Comparison of ENCODE assay signal across 8 cellular contexts in genomic region chr3:30768703-30769550, GRCh38.
DNase-seq lines count a peak whose midpoint lies in the region; ATAC-seq and TF ChIP-seq lines count a peak whose summit lies in the region.

No MANE protein-coding gene starts in this region.

- peak; percentile 69 for ATAC-seq in HG02885 (IDR thresholded peaks at IDR 0.05; ENCODE audit: poor library complexity, unreplicated experiment)
- no peak for ATAC-seq in GM21825 (IDR thresholded peaks at IDR 0.05; ENCODE audit: unreplicated experiment)

- H3K9ac ChIP-seq in NT2/D1 (ENCODE audit: insufficient read length, low read depth) (no peak overlapping the region), fibroblast of lung (ENCODE audit: insufficient read depth, low read length) (no peak overlapping the region)

- no peaks in the 10 kb centered on the region for H3K36me3 Mint-ChIP-seq in neural crest cell (ENCODE audit: low read depth)

- H3K4me1 ChIP-seq in NT2/D1 (ENCODE audit: insufficient read depth, insufficient read length), result no peaks in the 10 kb centered on the region
- peaks cover 9% of the 10 kb centered on the region for H3K4me1 ChIP-seq in fibroblast of lung (ENCODE audit: control insufficient read depth, extremely low read depth, insufficient read depth, low read length)
- no peaks in the 10 kb centered on the region for H3K4me1 ChIP-seq in stomach

- H2AFZ ChIP-seq in fibroblast of lung (ENCODE audit: low read length), result no peak overlapping the region

- TF ChIP-seq POLR2A in stomach (IDR thresholded peaks at IDR 0.05), result no peak

- H4K20me1 ChIP-seq in fibroblast of lung (ENCODE audit: control insufficient read depth, extremely low read depth, insufficient read depth, low read length), result no peaks in the 10 kb centered on the region

- H3K79me2 ChIP-seq in fibroblast of lung (ENCODE audit: control insufficient read depth, insufficient read depth, low read length), result no peaks in the 10 kb centered on the region

- no peaks in the 10 kb centered on the region for H3K9me3 Mint-ChIP-seq in neural crest cell

- WGBS in stomach, 5 donors, result 56 to 64% (median 63%) methylated on average over 9 of the region's 9 CpGs

- no peaks in the 10 kb centered on the region for H3K27me3 Mint-ChIP-seq in neural crest cell (ENCODE audit: low read depth)

- H3K4me2 ChIP-seq in fibroblast of lung (ENCODE audit: extremely low read depth, insufficient read depth, low read length), result no peak overlapping the region

- H3K27ac ChIP-seq in fibroblast of lung (ENCODE audit: insufficient read depth, low read length), result no peak overlapping the region
- H3K27ac ChIP-seq in stomach, result no peak overlapping the region

- peaks cover 26% of the 10 kb centered on the region for H3K4me1 Mint-ChIP-seq in neural crest cell

- H3K36me3 ChIP-seq in NT2/D1 (ENCODE audit: insufficient read depth, insufficient read length, low read length) (no peaks in the 10 kb centered on the region), fibroblast of lung (ENCODE audit: control insufficient read depth, insufficient read depth, low read length) (no peaks in the 10 kb centered on the region), stomach (no peaks in the 10 kb centered on the region)

- TF ChIP-seq EP300 in stomach (IDR thresholded peaks at IDR 0.05), result no peak

- H3K4me3 ChIP-seq in NT2/D1 (ENCODE audit: insufficient read length, low read depth) (no peak overlapping the region), fibroblast of lung (replicated peaks in 1 of 4; ENCODE audit: control extremely low read depth in 1 of 4, insufficient read depth in 1 of 4, low read depth in 3 of 4, low read length in 4 of 4) (no peak overlapping the region), stomach (no peak overlapping the region)

- intact Hi-C loops in stomach (cut with DNase I; ENCODE audit: low total_unique reads), result no loop called here

- no peaks in the 10 kb centered on the region for H3K27me3 ChIP-seq in NT2/D1 (ENCODE audit: insufficient read depth, insufficient read length)
- H3K27me3 ChIP-seq in fibroblast of lung (ENCODE audit: control insufficient read depth, insufficient read depth, low read length), result no peaks in the 10 kb centered on the region
- H3K27me3 ChIP-seq in stomach, result no peaks in the 10 kb centered on the region

- peak; percentile 91 to 92 for TF ChIP-seq CTCF in fibroblast of lung (conservative IDR thresholded peaks at IDR 0.05 in 1 of 2, IDR thresholded peaks at IDR 0.05 in 1 of 2; ENCODE audit: low read depth in 1 of 2, low read length in 2 of 2)
- TF ChIP-seq CTCF in neural crest cell (conservative IDR thresholded peaks at IDR 0.05), result peak; percentile 89
- peak in 5 of 7 experiments; percentile 27 to 67 (median 60) for TF ChIP-seq CTCF in stomach (IDR thresholded peaks at IDR 0.05)

- H3K27ac Mint-ChIP-seq in neural crest cell (ENCODE audit: unreplicated experiment), result no peak overlapping the region

- H3K9me3 ChIP-seq in NT2/D1 (ENCODE audit: insufficient read depth, low read length) (no peaks in the 10 kb centered on the region), fibroblast of lung (ENCODE audit: control insufficient read depth, insufficient read depth, low read depth, low read length) (no peaks in the 10 kb centered on the region), stomach (no peaks in the 10 kb centered on the region)

- no peak overlapping the region for H3K4me3 Mint-ChIP-seq in neural crest cell

- peak; percentile 50 for DNase-seq in GM03348 (ENCODE audit: low spot score)
- DNase-seq in NT2/D1 (ENCODE audit: low read depth, low spot score), result peak; percentile 60
- DNase-seq in activated T-cell treated with anti-CD3 and anti-CD28 coated beads, Interleukin-2, amount 50 U/mL, for 1 hour, result peak; percentile 70
- DNase-seq in fibroblast of lung (ENCODE audit: low read depth in 2 of 2), result peak; percentile 58 to 75
- peak; percentile 80 for DNase-seq in neural crest cell (ENCODE audit: low read depth, low spot score)
- peak; percentile 76 for DNase-seq in stomach
